In genomic region chr1:12435639-12436344, GRCh38 we compare ENCODE assay signal across 8 cellular contexts.
A peak's percentile ranks its signal among the peaks of the same experiment; 100 is the strongest.
DNase-seq lines count a peak whose midpoint lies in the region; ATAC-seq and TF ChIP-seq lines count a peak whose summit lies in the region.

No MANE protein-coding gene starts in this region.

- WGBS in body of pancreas, 2 donors, result 72 to 87% methylated on average over 8 of the region's 8 CpGs

- H3K36me3 ChIP-seq in KOPT-K1 (ENCODE audit: insufficient read depth, low read length) (no peaks in the 10 kb centered on the region; the same call in 1 of the 2 replicates), skeletal muscle tissue (ENCODE audit: control insufficient read depth in 3 of 3, insufficient read depth in 3 of 3, low read length in 3 of 3) (peaks cover 0 to 11% (median 5%) of the 10 kb centered on the region in 3 donors), body of pancreas (replicated peaks in 1 of 2; ENCODE audit: insufficient read depth in 1 of 2, low read depth in 2 of 2) (no peaks in the 10 kb centered on the region), WERI-Rb-1 (no peaks in the 10 kb centered on the region)

- no peaks in the 10 kb centered on the region for H3K27me3 ChIP-seq in skeletal muscle tissue (ENCODE audit: control insufficient read depth in 3 of 3, insufficient read depth in 3 of 3, low read length in 3 of 3)
- no peaks in the 10 kb centered on the region for H3K27me3 ChIP-seq in body of pancreas
- H3K27me3 ChIP-seq in WERI-Rb-1 (ENCODE audit: insufficient read depth, low read depth, severe bottlenecking), result no peaks in the 10 kb centered on the region

- ATAC-seq in GM21515 (IDR thresholded peaks at IDR 0.05; ENCODE audit: unreplicated experiment) (peak; percentile 68), body of pancreas (no peak)

- TF ChIP-seq POLR2A in body of pancreas (IDR thresholded peaks at IDR 0.05), result no peak

- H3K9me3 ChIP-seq in KOPT-K1 (ENCODE audit: insufficient read depth, low read length, poor library complexity, severe bottlenecking) (peaks cover 8% of the 10 kb centered on the region), skeletal muscle tissue (ENCODE audit: control insufficient read depth in 3 of 3, low read length in 3 of 3) (no peaks in the 10 kb centered on the region), body of pancreas (no peaks in the 10 kb centered on the region), WERI-Rb-1 (ENCODE audit: severe bottlenecking) (no peaks in the 10 kb centered on the region)

- H3K4me3 ChIP-seq in cardiac fibroblast (replicated peaks in 1 of 2; ENCODE audit: low read depth in 2 of 2, low read length in 2 of 2), result no peak overlapping the region
- H3K4me3 ChIP-seq in skeletal muscle tissue (ENCODE audit: low read length in 3 of 3), result no peak overlapping the region
- H3K4me3 ChIP-seq in body of pancreas, result no peak overlapping the region
- H3K4me3 ChIP-seq in WERI-Rb-1 (ENCODE audit: low read depth, low read length), result no peak overlapping the region

- DNase-seq in Daoy (ENCODE audit: low read depth) (peak; percentile 72), cardiac fibroblast (ENCODE audit: low read depth in 2 of 2) (peak; percentile 55 to 80), NCI-H146 (lab: John Stamatoyannopoulos, UW) (no peak), body of pancreas (no peak), WERI-Rb-1 (no peak)

- H3K9ac ChIP-seq in skeletal muscle tissue (ENCODE audit: low read depth in 1 of 3, low read length in 3 of 3), result no peak overlapping the region

- H3K4me1 ChIP-seq in skeletal muscle tissue (ENCODE audit: control insufficient read depth in 3 of 3, insufficient read depth in 3 of 3, low read length in 3 of 3) (peaks cover 29 to 32% (median 32%) of the 10 kb centered on the region in 3 donors), body of pancreas (peaks cover 30% of the 10 kb centered on the region)

- TF ChIP-seq CTCF in cardiac fibroblast (IDR thresholded peaks at IDR 0.05; ENCODE audit: low read depth, low read length) (no peak), body of pancreas (IDR thresholded peaks at IDR 0.05) (no peak), WERI-Rb-1 (IDR thresholded peaks at IDR 0.05; ENCODE audit: low read depth, low read length) (no peak)

- H3K27ac ChIP-seq in KOPT-K1 (ENCODE audit: low read depth, low read length, poor library complexity, severe bottlenecking) (peak overlapping the region; percentile 46), skeletal muscle tissue (ENCODE audit: low read depth, low read length) (peak overlapping the region; percentile 38), body of pancreas (peak overlapping the region in 2 of 4 donors; percentile 9 to 31), WERI-Rb-1 (no peak overlapping the region)

- intact Hi-C loops in body of pancreas (cut with DNase I), result no loop called here

Comparison
In these comparisons a context has a peak if more than half of its experiments do, and no peak if none do; other contexts are left out.
1. DNase-seq: peak in Daoy (single experiment) and cardiac fibroblast (2 of 2); none in NCI-H146 (single experiment), body of pancreas (0 of 4) and WERI-Rb-1 (single experiment).